In genomic region chr17:74493381-74493833, GRCh38 we compare ENCODE assay signal across 8 cellular contexts. TPM values are rescaled to one million over a fixed set of nuclear protein-coding genes. Genes with fewer than 3 reads are reported as not detected.
DNase-seq lines count a peak whose midpoint lies in the region; ATAC-seq and TF ChIP-seq lines count a peak whose summit lies in the region.

No MANE protein-coding gene starts in this region.

- H3K27ac Mint-ChIP-seq in natural killer cell: peak overlapping the region; percentile 78 to 88

- H3K36me3 ChIP-seq in Peyer's patch (no peaks in the 10 kb centered on the region), suprapubic skin (no peaks in the 10 kb centered on the region)

- H3K27ac ChIP-seq in HL-60 (replicated peaks) (no peak overlapping the region), Peyer's patch (no peak overlapping the region), suprapubic skin (no peak overlapping the region)

- H3K27me3 Mint-ChIP-seq in natural killer cell (ENCODE audit: low read depth in 2 of 2): no peaks in the 10 kb centered on the region

- H3K4me1 ChIP-seq in Peyer's patch (no peaks in the 10 kb centered on the region), suprapubic skin (no peaks in the 10 kb centered on the region)

- no peak for TF ChIP-seq EP300 in suprapubic skin (IDR thresholded peaks at IDR 0.05)

- DNase-seq in DMS153 treated with DMSO at 0.1 percent for 48 hours (lab: John Stamatoyannopoulos, UW; ENCODE audit: unreplicated experiment) (peak; percentile 7), HL-60 (ENCODE audit: low read depth in 1 of 2, low spot score in 1 of 2) (peak; percentile 43 to 73), Peyer's patch (peak; percentile 65 to 86 (median 78)), fibroblast of mammary gland (ENCODE audit: low read depth) (peak; percentile 67), natural killer cell (peak; percentile 63), suprapubic skin (ENCODE audit: low spot score in 2 of 2) (peak; percentile 70 to 78), amniotic stem cell (lab: John Stamatoyannopoulos, UW) (no peak)
- peak; percentile 75 to 80 for DNase-seq in activated T-cell treated with anti-CD3 and anti-CD28 coated beads, Interleukin-2, amount 50 U/mL, for 48 hours

- no peaks in the 10 kb centered on the region for H3K9me3 Mint-ChIP-seq in natural killer cell

- H3K36me3 Mint-ChIP-seq in natural killer cell: no peaks in the 10 kb centered on the region

- peak; percentile 94 for TF ChIP-seq CTCF in HL-60 (IDR thresholded peaks at IDR 0.05; ENCODE audit: insufficient read depth, low read length)
- peak; percentile 82 to 96 (median 90) for TF ChIP-seq CTCF in Peyer's patch (IDR thresholded peaks at IDR 0.05)
- peak; percentile 92 for TF ChIP-seq CTCF in fibroblast of mammary gland (conservative IDR thresholded peaks at IDR 0.05; ENCODE audit: control insufficient read depth, insufficient read depth, low read depth, low read length)
- peak; percentile 86 for TF ChIP-seq CTCF in natural killer cell (IDR thresholded peaks at IDR 0.05)
- TF ChIP-seq CTCF in suprapubic skin (IDR thresholded peaks at IDR 0.05): peak; percentile 77 to 85

- H3K27me3 ChIP-seq in HL-60 (ENCODE audit: insufficient read depth, poor library complexity, severe bottlenecking) (no peaks in the 10 kb centered on the region), Peyer's patch (no peaks in the 10 kb centered on the region), suprapubic skin (peaks cover 3% of the 10 kb centered on the region)

- TF ChIP-seq POLR2A in Peyer's patch (IDR thresholded peaks at IDR 0.05) (no peak), suprapubic skin (IDR thresholded peaks at IDR 0.05) (no peak)

- 39% methylated on average over 11 of the region's 11 CpGs for WGBS in suprapubic skin

- intact Hi-C loops in natural killer cell (cut with micrococcal nuclease): loop anchor here (1.0 to 10.0 kb wide), 4 partner anchors 36 to 189 kb away; no protein-coding TSS in a partner anchor

- H3K4me3 ChIP-seq in HL-60 (replicated peaks; ENCODE audit: insufficient read depth, low read length): no peak overlapping the region
- H3K4me3 ChIP-seq in Peyer's patch: no peak overlapping the region
- no peak overlapping the region for H3K4me3 ChIP-seq in fibroblast of mammary gland (ENCODE audit: control insufficient read depth, low read depth, low read length)
- H3K4me3 ChIP-seq in suprapubic skin: no peak overlapping the region

- peak overlapping the region; percentile 68 for H3K4me3 Mint-ChIP-seq in natural killer cell

- peaks cover 40 to 66% of the 10 kb centered on the region in 2 donors for H3K4me1 Mint-ChIP-seq in natural killer cell

- ATAC-seq in natural killer cell: peak; percentile 87 to 93 (median 90)

- H3K9me3 ChIP-seq in Peyer's patch (no peaks in the 10 kb centered on the region), suprapubic skin (no peaks in the 10 kb centered on the region)

RNA-seq across cellular contexts. Expression of gene CD300A, which starts 27.0 kb away (rescaled TPM):
- total RNA-seq in Peyer's patch (10 to 100 TPM in 1 of 4 donors, 1 to 10 TPM in 3; 1.1 to 61.1 (median 6.8) TPM), natural killer cell (100 to 1,000 TPM; 287 to 370 (median 295) TPM), suprapubic skin (1 to 10 TPM; 1.4 to 6.3 (median 2.9) TPM)

RNA-seq across cellular contexts. Expression of gene CD300LB, which starts 37.9 kb away (rescaled TPM):
- total RNA-seq in Peyer's patch (not detected), natural killer cell (1 to 10 TPM; 2.0 to 4.9 (median 3.5) TPM), suprapubic skin (not detected)

RNA-seq across cellular contexts. Expression of gene CD300C, which starts 52.5 kb away (rescaled TPM):
- total RNA-seq in Peyer's patch (not detected), natural killer cell (1 to 10 TPM; 4.3 to 7.6 (median 6.9) TPM), suprapubic skin (under 1 TPM; 0.31 to 0.80 (median 0.53) TPM)

Comparison
In these comparisons a context has a peak if more than half of its experiments do, and no peak if none do; other contexts are left out.
1. RNA of gene CD300A, which starts 27.0 kb away (total RNA-seq): 287 to 370 TPM in natural killer cell; 1.1 to 61.1 TPM in Peyer's patch and 1.4 to 6.3 TPM in suprapubic skin; every median in the first group is over 4 times any median in the second.
2. Peak in every context shown above with its lines, with median percentiles within 50 percentile points of each other: CTCF ChIP-seq.